8 cellular contexts compared by ENCODE assay signal in genomic region chr17:42517516-42517915, GRCh38. TPM values are rescaled to one million over a fixed set of nuclear protein-coding genes. Genes with fewer than 3 reads are reported as not detected.
A peak's percentile ranks its signal among the peaks of the same experiment; 100 is the strongest.
DNase-seq lines count a peak whose midpoint lies in the region; ATAC-seq and TF ChIP-seq lines count a peak whose summit lies in the region.

No MANE protein-coding gene starts in this region.

- intact Hi-C loops in heart left ventricle (cut with DNase I) (loop anchor here in 9 of 10 donors (5.0 to 10.0 kb wide), 9 partner anchors 53 to 393 kb away; partner anchors contain the start of genes ATP6V0A1 (in 2 of the 9), CAVIN1 (in 2 of the 9), HSPB9 (in 1 of the 9) and KAT2A (in 1 of the 9)), uterus (cut with DNase I; ENCODE audit: low total_unique reads) (no loop called here)

- H3K79me2 ChIP-seq in DND-41 (ENCODE audit: insufficient read depth, low read length): no peaks in the 10 kb centered on the region

- H3K4me3 ChIP-seq in DND-41 (ENCODE audit: low read depth in 1 of 2, low read length in 2 of 2) (no peak overlapping the region), MG63 (no peak overlapping the region), heart left ventricle (peak overlapping the region in 1 of 12 donors; percentile 5), rectal smooth muscle tissue (ENCODE audit: low read length) (no peak overlapping the region), uterus (no peak overlapping the region)

- TF ChIP-seq CTCF in DND-41 (IDR thresholded peaks at IDR 0.05; ENCODE audit: borderline replicate concordance, extremely low read depth, low read length, poor library complexity, severe bottlenecking): peak; percentile 100
- TF ChIP-seq CTCF in heart left ventricle (IDR thresholded peaks at IDR 0.05): peak; percentile 85 to 96 (median 92)
- TF ChIP-seq CTCF in uterus (IDR thresholded peaks at IDR 0.05): peak; percentile 88 to 97 (median 94)

- no peaks in the 10 kb centered on the region for H4K20me1 ChIP-seq in DND-41 (ENCODE audit: insufficient read depth, low read length)

- no peak overlapping the region for H3K4me2 ChIP-seq in DND-41 (ENCODE audit: insufficient read depth, low read length)

- TF ChIP-seq POLR2A in heart left ventricle (IDR thresholded peaks at IDR 0.05): no peak
- no peak for TF ChIP-seq POLR2A in uterus (IDR thresholded peaks at IDR 0.05)

- 3 to 30% (median 5%) methylated on average over 9 of the region's 9 CpGs for WGBS in adipose tissue, 3 donors
- 20 to 24% (median 23%) methylated on average over 8 to 9 of the region's 9 CpGs for WGBS in heart left ventricle, 4 donors

- ATAC-seq in DND-41 (ENCODE audit: insufficient read depth, low read depth) (peak; percentile 94), heart left ventricle (peak; percentile 19 to 66 (median 48)), GM21786 (IDR thresholded peaks at IDR 0.05; ENCODE audit: unreplicated experiment) (no peak)

- peaks cover 3% of the 10 kb centered on the region; the same call in 1 of the 2 replicates for H3K4me1 ChIP-seq in DND-41 (ENCODE audit: insufficient read depth, low read length)
- H3K4me1 ChIP-seq in heart left ventricle: peaks cover 23 to 85% (median 68%) of the 10 kb centered on the region in 12 donors
- H3K4me1 ChIP-seq in rectal smooth muscle tissue (ENCODE audit: control insufficient read depth, insufficient read depth, low read length): peaks cover 53% of the 10 kb centered on the region
- peaks cover 54 to 58% of the 10 kb centered on the region in 2 donors for H3K4me1 ChIP-seq in uterus

- peak; percentile 82 for DNase-seq in DND-41
- peak; percentile 96 for DNase-seq in MG63
- DNase-seq in T-helper 1 cell: peak; percentile 47 to 79 (median 61)
- peak; percentile 83 to 92 (median 86) for DNase-seq in heart left ventricle
- peak; percentile 93 to 95 for DNase-seq in uterus

- H3K9ac ChIP-seq in DND-41 (ENCODE audit: low read depth, low read length) (no peak overlapping the region), rectal smooth muscle tissue (ENCODE audit: low read length) (no peak overlapping the region)

- no peak overlapping the region for H2AFZ ChIP-seq in DND-41 (ENCODE audit: low read depth, low read length)

- H3K36me3 ChIP-seq in DND-41 (ENCODE audit: insufficient read depth, low read length): no peaks in the 10 kb centered on the region
- H3K36me3 ChIP-seq in MG63: peaks cover 38% of the 10 kb centered on the region
- peaks cover 0 to 43% (median 24%) of the 10 kb centered on the region in 9 donors for H3K36me3 ChIP-seq in heart left ventricle
- H3K36me3 ChIP-seq in rectal smooth muscle tissue (ENCODE audit: control insufficient read depth, insufficient read depth, low read length): peaks cover 16% of the 10 kb centered on the region
- H3K36me3 ChIP-seq in uterus: no peaks in the 10 kb centered on the region

- H3K9me3 ChIP-seq in DND-41 (ENCODE audit: insufficient read depth, low read length, severe bottlenecking) (no peaks in the 10 kb centered on the region), MG63 (no peaks in the 10 kb centered on the region), heart left ventricle (no peaks in the 10 kb centered on the region), uterus (no peaks in the 10 kb centered on the region)

- H3K27ac ChIP-seq in DND-41 (ENCODE audit: low read length) (no peak overlapping the region), adipose tissue (ENCODE audit: low read depth, low read length) (peak overlapping the region; percentile 70), heart left ventricle (peak overlapping the region; percentile 84 to 97 (median 92)), rectal smooth muscle tissue (ENCODE audit: low read depth, low read length) (peak overlapping the region; percentile 97), uterus (peak overlapping the region; percentile 95 to 99)

- H3K27me3 ChIP-seq in DND-41 (ENCODE audit: insufficient read depth, low read length, poor library complexity) (peaks cover 4% of the 10 kb centered on the region), MG63 (no peaks in the 10 kb centered on the region), heart left ventricle (no peaks in the 10 kb centered on the region), rectal smooth muscle tissue (ENCODE audit: control insufficient read depth, insufficient read depth, low read length) (no peaks in the 10 kb centered on the region), uterus (no peaks in the 10 kb centered on the region)

RNA-seq across cellular contexts. Expression of gene NAGLU, which starts 18.5 kb away (rescaled TPM):
- 18.5 and 46.4 TPM in 2 replicates for total RNA-seq in MG63 (2014; rRNA removed; shearing (Covaris generic); ENCODE audit: low replicate concordance)
- 10 to 100 TPM; 30.5 to 38.7 (median 33.2) TPM for polyA plus RNA-seq in adipose tissue
- 10 to 100 TPM in 8 of 9 donors, 1 to 10 TPM in 1; 8.4 to 22.0 (median 12.5) TPM for total RNA-seq in heart left ventricle
- 10 to 100 TPM; 10.4 to 19.1 TPM for polyA plus RNA-seq in heart left ventricle
- 10 to 100 TPM in 3 of 4 donors, 1 to 10 TPM in 1; 8.7 to 33.5 (median 25.6) TPM for total RNA-seq in uterus

RNA-seq across cellular contexts. Expression of gene HSD17B1, which starts 35.2 kb away (rescaled TPM):
- 0.59 and 2.8 TPM in 2 replicates for total RNA-seq in MG63 (2014; rRNA removed; shearing (Covaris generic); ENCODE audit: low replicate concordance)
- polyA plus RNA-seq in adipose tissue (10 to 100 TPM in 1 of 3 donors, 1 to 10 TPM in 2; 5.2 to 13.9 (median 5.5) TPM), heart left ventricle (1 to 10 TPM; 1.2 to 1.8 TPM)
- total RNA-seq in heart left ventricle (1 to 10 TPM in 3 of 9 donors, under 1 TPM in 5, not detected in 1; 0.32 to 1.7 (median 0.97) TPM), uterus (1 to 10 TPM in 1 of 4 donors, under 1 TPM in 1, not detected in 2; 0.35 to 3.1 TPM)

RNA-seq across cellular contexts. Expression of gene COASY, which starts 44.4 kb away (rescaled TPM):
- total RNA-seq in MG63 (2014; rRNA removed; shearing (Covaris generic); ENCODE audit: low replicate concordance): 7.7 and 12.4 TPM in 2 replicates
- polyA plus RNA-seq in adipose tissue: 10 to 100 TPM; 53.3 to 71.0 (median 59.7) TPM
- 10 to 100 TPM; 24.3 to 50.4 (median 33.2) TPM for total RNA-seq in heart left ventricle
- polyA plus RNA-seq in heart left ventricle: 10 to 100 TPM; 37.5 to 59.1 TPM
- total RNA-seq in uterus: 10 to 100 TPM in 3 of 4 donors, 1 to 10 TPM in 1; 2.6 to 42.6 (median 16.1) TPM

RNA-seq across cellular contexts. Expression of gene MLX, which starts 49.4 kb away (rescaled TPM):
- 19.8 and 40.0 TPM in 2 replicates for total RNA-seq in MG63 (2014; rRNA removed; shearing (Covaris generic); ENCODE audit: low replicate concordance)
- 10 to 100 TPM; 38.7 to 71.3 (median 48.9) TPM for polyA plus RNA-seq in adipose tissue
- total RNA-seq in heart left ventricle: 10 to 100 TPM; 48.1 to 76.2 (median 57.9) TPM
- polyA plus RNA-seq in heart left ventricle: 10 to 100 TPM; 53.1 to 71.7 TPM
- 10 to 100 TPM in 3 of 4 donors, 1 to 10 TPM in 1; 6.9 to 50.0 (median 35.1) TPM for total RNA-seq in uterus

RNA-seq across cellular contexts. Expression of gene ATP6V0A1, which starts 58.8 kb away (rescaled TPM):
- total RNA-seq in MG63 (2014; rRNA removed; shearing (Covaris generic); ENCODE audit: low replicate concordance): 15.9 and 28.0 TPM in 2 replicates
- polyA plus RNA-seq in adipose tissue (10 to 100 TPM; 17.6 to 30.5 (median 25.8) TPM), heart left ventricle (10 to 100 TPM; 24.3 to 40.6 TPM)
- total RNA-seq in heart left ventricle (10 to 100 TPM; 30.3 to 65.9 (median 35.9) TPM), uterus (100 to 1,000 TPM in 1 of 4 donors, 10 to 100 TPM in 3; 29.5 to 111 (median 64.5) TPM)
